ENCODE assay signal across 8 cellular contexts in genomic region chr19:14786421-14786851, GRCh38. TPM values are rescaled to one million over a fixed set of nuclear protein-coding genes. Genes with fewer than 3 reads are reported as not detected.
DNase-seq lines count a peak whose midpoint lies in the region; ATAC-seq and TF ChIP-seq lines count a peak whose summit lies in the region.

No MANE protein-coding gene starts in this region.

- ATAC-seq in activated CD8-positive, alpha-beta T cell treated with anti-CD3 and anti-CD28 coated beads for 36 hours = no peak
- ATAC-seq in HG03139 (IDR thresholded peaks at IDR 0.05; ENCODE audit: unreplicated experiment) = no peak

- H3K36me3 Mint-ChIP-seq in activated CD8-positive, alpha-beta T cell treated with anti-CD3 and anti-CD28 coated beads for 36 hours (ENCODE audit: low read depth) = no peaks in the 10 kb centered on the region

- H3K4me3 Mint-ChIP-seq in activated CD8-positive, alpha-beta T cell treated with anti-CD3 and anti-CD28 coated beads for 36 hours = no peak overlapping the region

- no peaks in the 10 kb centered on the region for H3F3A ChIP-seq in GM23248 (ENCODE audit: insufficient read depth)

- intact Hi-C loops in activated CD8-positive, alpha-beta T cell treated with anti-CD3 and anti-CD28 coated beads for 36 hours (cut with micrococcal nuclease) = no loop called here
- intact Hi-C loops in testis (cut with DNase I; ENCODE audit: low total_unique reads) = no loop called here

- H3K27ac ChIP-seq in GM23248 (no peak overlapping the region), testis (peak overlapping the region; percentile 50 to 63)

- H3K79me2 ChIP-seq in GM23248 (ENCODE audit: insufficient read depth) = no peaks in the 10 kb centered on the region

- H3K27me3 Mint-ChIP-seq in activated CD8-positive, alpha-beta T cell treated with anti-CD3 and anti-CD28 coated beads for 36 hours = peaks cover 13% of the 10 kb centered on the region

- H3K9me3 ChIP-seq in GM23248 (ENCODE audit: low read depth) (no peaks in the 10 kb centered on the region), testis (no peaks in the 10 kb centered on the region)

- CTCF ChIA-PET in activated CD8-positive, alpha-beta T cell treated with anti-CD3 and anti-CD28 coated beads for 36 hours (lab: Charles Lee) = interaction anchor here (0.6 to 2.4 kb wide), 21 partner anchors 9 to 1497 kb away, joined by 3 to 13 read pairs (median 4); partner anchors contain the start of gene ADGRE2

- peak; percentile 92 for TF ChIP-seq CTCF in activated CD8-positive, alpha-beta T cell treated with anti-CD3 and anti-CD28 coated beads for 36 hours (IDR thresholded peaks at IDR 0.05)
- TF ChIP-seq CTCF in testis (IDR thresholded peaks at IDR 0.05) = peak in 2 of 3 experiments; percentile 69 to 71

- POLR2A ChIA-PET in activated CD8-positive, alpha-beta T cell treated with anti-CD3 and anti-CD28 coated beads for 36 hours (lab: Charles Lee) = no interaction called here

- peak; percentile 21 for DNase-seq in AG08395 (ENCODE audit: low spot score)
- DNase-seq in GM23248 = peak; percentile 41
- DNase-seq in activated CD8-positive, alpha-beta T cell treated with anti-CD3 and anti-CD28 coated beads for 36 hours = peak; percentile 45
- DNase-seq in iPS-NIHi7 (ENCODE audit: extremely low spot score) = peak; percentile 83
- DNase-seq in testis = peak; percentile 56
- no peak for DNase-seq in NCI-H1436 treated with DMSO at 0.1 percent for 48 hours (lab: John Stamatoyannopoulos, UW)
- DNase-seq in AG08396 (ENCODE audit: low spot score) = no peak

- no peaks in the 10 kb centered on the region for H3K9me3 Mint-ChIP-seq in activated CD8-positive, alpha-beta T cell treated with anti-CD3 and anti-CD28 coated beads for 36 hours

- peaks cover 16% of the 10 kb centered on the region for H3K4me1 Mint-ChIP-seq in activated CD8-positive, alpha-beta T cell treated with anti-CD3 and anti-CD28 coated beads for 36 hours (ENCODE audit: low read depth)

- 16 to 18% methylated on average over 18 of the region's 18 CpGs for WGBS in GM23248 (ENCODE audit: low coverage in 1 of 2, low lambda C conversion rate in 2 of 2, missing lambda C conversion rate in 2 of 2), 2 experiments
- whole genome bisulfite sequencing in testis, 2 donors = 8 to 13% methylated on average over 16 to 18 of the region's 18 CpGs

- H3K4me3 ChIP-seq in GM23248 (no peak overlapping the region), testis (peak overlapping the region in 1 of 2 donors; percentile 47)

- no peaks in the 10 kb centered on the region for H4K20me1 ChIP-seq in GM23248 (ENCODE audit: insufficient read depth)

- no peak overlapping the region for H3K9ac ChIP-seq in GM23248

- H3K4me2 ChIP-seq in GM23248 (ENCODE audit: unreplicated experiment) = no peak overlapping the region

- TF ChIP-seq POLR2A in testis (IDR thresholded peaks at IDR 0.05) = no peak

- H3K27me3 ChIP-seq in GM23248 (replicated peaks; ENCODE audit: insufficient read depth) = no peaks in the 10 kb centered on the region
- H3K27me3 ChIP-seq in testis = no peaks in the 10 kb centered on the region

- peak overlapping the region; percentile 64 for H2AFZ ChIP-seq in GM23248

- in situ Hi-C loops in GM23248 (cut with MboI) = no loop called here

- H3K36me3 ChIP-seq in GM23248 (ENCODE audit: low read depth) (no peaks in the 10 kb centered on the region), testis (ENCODE audit: low read depth, missing control alignments) (no peaks in the 10 kb centered on the region)

- H3K4me1 ChIP-seq in GM23248 (ENCODE audit: insufficient read depth) (0 out of 2 replicates have a peak, but pooled peaks cover 3% of the 10 kb centered on the region), testis (peaks cover 3% of the 10 kb centered on the region)

- H3K27ac Mint-ChIP-seq in activated CD8-positive, alpha-beta T cell treated with anti-CD3 and anti-CD28 coated beads for 36 hours = no peak overlapping the region

- H3K9me2 ChIP-seq in GM23248 (ENCODE audit: insufficient read depth) = no peaks in the 10 kb centered on the region

RNA-seq across cellular contexts. Expression of gene ADGRE2, which starts 8.1 kb away (rescaled TPM):
- not detected in 2 replicates for total RNA-seq in GM23248 (2014; rRNA removed; shearing (Covaris generic))
- polyA plus RNA-seq in GM23248 (2016; fragmentation: Nextera tagmentation; extraction: Ambion mirVana) (0.05 and 0.28 TPM in 2 replicates), testis (ENCODE audit: insufficient read depth, low read depth, low replicate concordance) (0.58 TPM)
- under 1 TPM; 0.43 to 0.83 TPM for total RNA-seq in activated CD8-positive, alpha-beta T cell treated with anti-CD3 and anti-CD28 coated beads for 36 hours
- 1 to 10 TPM in 1 of 2 donors, under 1 TPM in 1; 0.71 to 1.6 TPM for total RNA-seq in testis

RNA-seq across cellular contexts. Expression of gene OR7A5, which starts 48.5 kb away (rescaled TPM):
- not detected in 2 replicates for total RNA-seq in GM23248 (2014; rRNA removed; shearing (Covaris generic))
- polyA plus RNA-seq in GM23248 (2016; fragmentation: Nextera tagmentation; extraction: Ambion mirVana) = not detected in 2 replicates
- total RNA-seq in activated CD8-positive, alpha-beta T cell treated with anti-CD3 and anti-CD28 coated beads for 36 hours = not detected
- 1 to 10 TPM; 3.7 to 4.3 TPM for total RNA-seq in testis
- polyA plus RNA-seq in testis (ENCODE audit: insufficient read depth, low read depth, low replicate concordance) = 3.3 TPM

RNA-seq across cellular contexts. Expression of gene OR7C1, which starts 48.5 kb away (rescaled TPM):
- not detected in 2 replicates for total RNA-seq in GM23248 (2014; rRNA removed; shearing (Covaris generic))
- polyA plus RNA-seq in GM23248 (2016; fragmentation: Nextera tagmentation; extraction: Ambion mirVana) (not detected in 2 replicates), testis (ENCODE audit: insufficient read depth, low read depth, low replicate concordance) (4.2 TPM)
- not detected for total RNA-seq in activated CD8-positive, alpha-beta T cell treated with anti-CD3 and anti-CD28 coated beads for 36 hours
- 1 to 10 TPM; 2.5 to 6.1 TPM for total RNA-seq in testis

Comparison
In these comparisons a context has a peak if more than half of its experiments do, and no peak if none do; other contexts are left out.
1. DNase-seq: peak in AG08395 (single experiment), GM23248 (single experiment), activated CD8-positive, alpha-beta T cell treated with anti-CD3 and anti-CD28 coated beads for 36 hours (single experiment), iPS-NIHi7 (single experiment) and testis (single experiment); none in NCI-H1436 treated with DMSO at 0.1 percent for 48 hours (single experiment) and AG08396 (single experiment).